Comparison of ENCODE assay signal across 8 cellular contexts in the genomic region with DNA sequence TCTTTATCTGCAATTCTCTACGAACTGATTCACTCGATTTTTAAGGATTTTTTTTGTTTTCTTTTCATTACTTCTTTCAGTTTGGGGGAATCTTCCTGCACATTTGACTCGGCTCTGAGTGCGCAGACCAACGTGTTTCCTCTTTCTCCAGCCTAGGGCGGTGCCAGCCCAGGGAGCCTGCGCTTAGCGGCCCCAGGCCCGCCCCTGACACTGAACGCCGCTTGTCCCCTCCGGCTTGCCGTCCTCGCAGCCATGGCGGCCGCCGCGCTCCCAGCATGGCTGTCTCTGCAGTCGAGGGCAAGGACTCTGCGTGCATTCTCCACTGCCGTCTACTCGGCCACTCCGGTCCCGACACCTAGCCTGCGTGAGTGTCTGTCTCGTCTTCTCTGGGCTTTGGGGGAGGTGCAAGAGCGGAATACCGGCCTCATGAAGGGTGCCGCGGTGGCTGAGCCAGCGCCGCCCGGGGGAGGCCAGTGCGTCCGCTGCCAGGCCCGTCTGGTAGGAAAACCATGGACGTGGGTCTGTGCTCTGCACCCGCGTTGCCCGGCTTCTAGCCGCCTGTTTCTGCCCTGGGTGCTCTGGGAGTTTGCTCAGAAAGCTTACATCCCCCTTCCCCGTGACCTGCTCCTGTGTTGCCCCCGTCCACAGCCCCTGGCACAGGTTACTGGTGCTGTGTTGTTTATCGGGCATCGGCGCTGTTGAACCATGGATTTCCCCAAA. TPM values are rescaled to one million over a fixed set of nuclear protein-coding genes. Genes with fewer than 3 reads are reported as not detected.
DNase-seq lines count a peak whose midpoint lies in the region; FAIRE-seq and TF ChIP-seq lines count a peak whose summit lies in the region.

A gene (plus strand): TSS at position 241 of the 720 bp plus-strand sequence. CDS start 12 bp downstream, at position 253.

- DNase-seq in G401 (ENCODE audit: low spot score), result peak; percentile 86
- DNase-seq in H54 (ENCODE audit: insufficient read length, low spot score), result peak; percentile 78
- peak; percentile 96 for DNase-seq in LoVo (ENCODE audit: low spot score)
- DNase-seq in SIG-M5 (lab: John Stamatoyannopoulos, UW), result peak; percentile 47
- DNase-seq in activated gamma-delta T cell (lab: John Stamatoyannopoulos, UW), result peak; percentile 87
- peak; percentile 94 for DNase-seq in fibroblast of villous mesenchyme (ENCODE audit: low read depth)
- DNase-seq in neural progenitor cell (ENCODE audit: low spot score), result peak; percentile 85

- peaks cover 4% of the 10 kb centered on the region for H3K4me1 ChIP-seq in neural progenitor cell
- peaks cover 14% of the 10 kb centered on the region for H3K4me1 ChIP-seq in stomach smooth muscle (ENCODE audit: control insufficient read depth, insufficient read depth, low read length)

- in situ Hi-C loops in G401 (cut with HindIII; ENCODE audit: low sequenced_read_pairs), result no loop called here

- TF ChIP-seq POLR2A in H54 (IDR thresholded peaks at IDR 0.05; ENCODE audit: low read depth, low read length), result peak; percentile 97

- peak within 1 kb of the TSS; percentile 99 for H3K4me3 Mint-ChIP-seq in neural progenitor cell

- H3F3A ChIP-seq in neural progenitor cell (ENCODE audit: low read depth), result peaks cover 4% of the 10 kb centered on the region

- peak within 1 kb of the TSS; percentile 72 for H3K9ac ChIP-seq in neural progenitor cell
- peak within 1 kb of the TSS; percentile 82 to 95 for H3K9ac ChIP-seq in stomach smooth muscle (ENCODE audit: low read length in 2 of 2)

- no peaks in the 10 kb centered on the region for H4K20me1 ChIP-seq in neural progenitor cell (ENCODE audit: low read depth)

- H3K9me3 ChIP-seq in neural progenitor cell (ENCODE audit: low read depth) (no peaks in the 10 kb centered on the region), stomach smooth muscle (ENCODE audit: control insufficient read depth in 2 of 2, low read length in 2 of 2) (no peaks in the 10 kb centered on the region)

- H3K4me1 Mint-ChIP-seq in neural progenitor cell, result peaks cover 22% of the 10 kb centered on the region

- H3K9me3 Mint-ChIP-seq in neural progenitor cell, result no peaks in the 10 kb centered on the region

- no peaks in the 10 kb centered on the region for H3K27me3 ChIP-seq in neural progenitor cell
- no peaks in the 10 kb centered on the region for H3K27me3 ChIP-seq in stomach smooth muscle (ENCODE audit: control insufficient read depth in 1 of 2, insufficient read depth in 2 of 2, low read length in 2 of 2)

- TF ChIP-seq CTCF in fibroblast of villous mesenchyme (IDR thresholded peaks at IDR 0.05; ENCODE audit: insufficient read depth, low read depth, low read length) (no peak), neural progenitor cell (IDR thresholded peaks at IDR 0.05) (no peak)

- H3K36me3 ChIP-seq in neural progenitor cell (no peaks in the 10 kb centered on the region), stomach smooth muscle (ENCODE audit: control insufficient read depth in 2 of 2, insufficient read depth in 2 of 2, low read length in 2 of 2) (peaks cover 2 to 3% of the 10 kb centered on the region in 2 donors)

- peaks cover 13% of the 10 kb centered on the region for H3K36me3 Mint-ChIP-seq in neural progenitor cell

- H3K79me2 ChIP-seq in neural progenitor cell (ENCODE audit: low read depth), result peaks cover 29% of the 10 kb centered on the region

- peak within 1 kb of the TSS; percentile 98 for H3K27ac Mint-ChIP-seq in neural progenitor cell

- H3K4me2 ChIP-seq in neural progenitor cell, result peak within 1 kb of the TSS; percentile 97

- H3K27me3 Mint-ChIP-seq in neural progenitor cell (ENCODE audit: insufficient read depth, low read depth), result peaks cover 3% of the 10 kb centered on the region

- peak within 1 kb of the TSS; percentile 98 for H2AFZ ChIP-seq in neural progenitor cell (replicated peaks)

- H3K4me3 ChIP-seq in fibroblast of villous mesenchyme (ENCODE audit: low read depth, low read length), result peak within 1 kb of the TSS; percentile 98
- peak within 1 kb of the TSS; percentile 70 for H3K4me3 ChIP-seq in neural progenitor cell
- peak within 1 kb of the TSS; percentile 97 to 100 for H3K4me3 ChIP-seq in stomach smooth muscle (ENCODE audit: low read length in 2 of 2)

- no peak within 1 kb of the TSS for H3K27ac ChIP-seq in neural progenitor cell
- peak within 1 kb of the TSS; percentile 88 for H3K27ac ChIP-seq in stomach smooth muscle (ENCODE audit: low read length)

- no peak for FAIRE-seq in H54 (lab: Jason Lieb, UNC)

RNA-seq across cellular contexts. Expression of the gene that starts here (rescaled TPM):
- 61.4 and 72.5 TPM in 2 replicates for total RNA-seq in G401 (2014; rRNA removed; shearing (Covaris generic))
- total RNA-seq in fibroblast of villous mesenchyme (42.2 and 55.7 TPM in 2 replicates), neural progenitor cell (ENCODE audit: low replicate concordance) (32.1 and 39.2 TPM in 2 replicates)
